1 cellular context compared by ENCODE assay signal in genomic region chr20:62876826-62877728, GRCh38.
TF ChIP-seq lines count a peak whose summit lies in the region.

No MANE protein-coding gene starts in this region.

TF ChIP-seq in HepG2, 621 proteins besides CTCF, POLR2A, EP300 and RAD21 (continued from another document and continues in another):
- peak; percentile 43; the same call in 1 of the 2 replicates for TF ChIP-seq MTF2 (CRISPR knock-in tag; IDR thresholded peaks at IDR 0.05; ENCODE audit: borderline replicate concordance)
- no peak for TF ChIP-seq ZNF619 (CRISPR knock-in tag; IDR thresholded peaks at IDR 0.05)
- no peak for TF ChIP-seq KAT7 (CRISPR knock-in tag; IDR thresholded peaks at IDR 0.05; ENCODE audit: borderline replicate concordance)
- no peak for TF ChIP-seq HCFC1 (IDR thresholded peaks at IDR 0.05; ENCODE audit: low read depth, low read length)
- TF ChIP-seq KDM5B (CRISPR knock-in tag; IDR thresholded peaks at IDR 0.05; ENCODE audit: borderline replicate concordance), result no peak
- peak; percentile 31; the same call in 1 of the 2 replicates for TF ChIP-seq FOSL2 (CRISPR knock-in tag; IDR thresholded peaks at IDR 0.05)
- TF ChIP-seq DMAP1 (CRISPR knock-in tag; IDR thresholded peaks at IDR 0.05), result no peak
- TF ChIP-seq ARNT2 (CRISPR knock-in tag; IDR thresholded peaks at IDR 0.05; ENCODE audit: low read depth), result no peak
- no peak for TF ChIP-seq CREBL2 (CRISPR knock-in tag; IDR thresholded peaks at IDR 0.05; ENCODE audit: borderline replicate concordance)
- TF ChIP-seq AKAP8 (CRISPR knock-in tag; IDR thresholded peaks at IDR 0.05), result no peak
- TF ChIP-seq ZKSCAN1 (IDR thresholded peaks at IDR 0.05; ENCODE audit: low read length), result no peak
- no peak for TF ChIP-seq SIN3B (IDR thresholded peaks at IDR 0.05; ENCODE audit: low read length)
- TF ChIP-seq RBM22 (optimal IDR thresholded peaks at IDR 0.05; ENCODE audit: low read length), result peak; percentile 55
- TF ChIP-seq MXD1 (CRISPR knock-in tag; IDR thresholded peaks at IDR 0.05), result no peak
- no peak for TF ChIP-seq TRIM22 (IDR thresholded peaks at IDR 0.05)
- peak; percentile 60; the same call in 1 of the 2 replicates for TF ChIP-seq POLR2AphosphoS2 (IDR thresholded peaks at IDR 0.05; ENCODE audit: low read depth, low read length)
- no peak for TF ChIP-seq ELK4 (CRISPR knock-in tag; IDR thresholded peaks at IDR 0.05; ENCODE audit: borderline replicate concordance)
- no peak for TF ChIP-seq RFXAP (CRISPR knock-in tag; IDR thresholded peaks at IDR 0.05; ENCODE audit: borderline replicate concordance)
- TF ChIP-seq MED13 (CRISPR knock-in tag; IDR thresholded peaks at IDR 0.05), result no peak
- no peak for TF ChIP-seq KLF15 (CRISPR knock-in tag; IDR thresholded peaks at IDR 0.05; ENCODE audit: borderline replicate concordance)
- no peak for TF ChIP-seq TAF1 (CRISPR knock-in tag; IDR thresholded peaks at IDR 0.05)
- TF ChIP-seq ZNF749 (CRISPR knock-in tag; IDR thresholded peaks at IDR 0.05; ENCODE audit: borderline replicate concordance), result no peak
- no peak for TF ChIP-seq ZNF367 (CRISPR knock-in tag; IDR thresholded peaks at IDR 0.05; ENCODE audit: borderline replicate concordance)
- TF ChIP-seq ZNF33A (CRISPR knock-in tag; IDR thresholded peaks at IDR 0.05; ENCODE audit: borderline replicate concordance), result no peak
- no peak for TF ChIP-seq ARID3A (IDR thresholded peaks at IDR 0.05; ENCODE audit: low read depth, low read length)
- TF ChIP-seq SP5 (CRISPR knock-in tag; IDR thresholded peaks at IDR 0.05; ENCODE audit: borderline replicate concordance, low read depth), result no peak
- TF ChIP-seq CBFB (CRISPR knock-in tag; IDR thresholded peaks at IDR 0.05), result no peak
- no peak for TF ChIP-seq DNMT3B (CRISPR knock-in tag; conservative IDR thresholded peaks at IDR 0.05)
- TF ChIP-seq SNAI1 (CRISPR knock-in tag; IDR thresholded peaks at IDR 0.05; ENCODE audit: borderline replicate concordance), result no peak
- TF ChIP-seq CHCHD3 (CRISPR knock-in tag; IDR thresholded peaks at IDR 0.05), result no peak
- TF ChIP-seq DMTF1 (CRISPR knock-in tag; IDR thresholded peaks at IDR 0.05), result no peak
- TF ChIP-seq ZNF225 (CRISPR knock-in tag; IDR thresholded peaks at IDR 0.05), result peak; percentile 44; the same call in 1 of the 2 replicates
- TF ChIP-seq DNMT1 (CRISPR knock-in tag; IDR thresholded peaks at IDR 0.05), result no peak
- TF ChIP-seq ZNF549 (CRISPR knock-in tag; IDR thresholded peaks at IDR 0.05), result no peak
- TF ChIP-seq NCOA2 (CRISPR knock-in tag; IDR thresholded peaks at IDR 0.05), result no peak
- TF ChIP-seq POLR2G (IDR thresholded peaks at IDR 0.05; ENCODE audit: low read depth, low read length), result peak; percentile 50; the same call in 1 of the 2 replicates
- TF ChIP-seq CBX5 (CRISPR knock-in tag; IDR thresholded peaks at IDR 0.05; ENCODE audit: borderline replicate concordance), result no peak
- TF ChIP-seq TFAP4 (IDR thresholded peaks at IDR 0.05; ENCODE audit: borderline replicate concordance, low read depth), result no peak
- no peak for TF ChIP-seq ZNF275 (CRISPR knock-in tag; IDR thresholded peaks at IDR 0.05; ENCODE audit: borderline replicate concordance)
- TF ChIP-seq PAWR (CRISPR knock-in tag; IDR thresholded peaks at IDR 0.05; ENCODE audit: borderline replicate concordance), result no peak
- no peak for TF ChIP-seq ELF4 (CRISPR knock-in tag; IDR thresholded peaks at IDR 0.05; ENCODE audit: borderline replicate concordance)
- 0 out of 2 replicates have a peak, but pooled peaks have one; percentile 46 for TF ChIP-seq ZHX2 (IDR thresholded peaks at IDR 0.05; ENCODE audit: low read depth)
- TF ChIP-seq ZHX2 (CRISPR knock-in tag; IDR thresholded peaks at IDR 0.05; ENCODE audit: borderline replicate concordance), result no peak
- TF ChIP-seq ZGPAT (CRISPR knock-in tag; IDR thresholded peaks at IDR 0.05), result peak; percentile 47; the same call in 1 of the 2 replicates
